Comparison of ENCODE assay signal across 9 cellular contexts in the genomic region with DNA sequence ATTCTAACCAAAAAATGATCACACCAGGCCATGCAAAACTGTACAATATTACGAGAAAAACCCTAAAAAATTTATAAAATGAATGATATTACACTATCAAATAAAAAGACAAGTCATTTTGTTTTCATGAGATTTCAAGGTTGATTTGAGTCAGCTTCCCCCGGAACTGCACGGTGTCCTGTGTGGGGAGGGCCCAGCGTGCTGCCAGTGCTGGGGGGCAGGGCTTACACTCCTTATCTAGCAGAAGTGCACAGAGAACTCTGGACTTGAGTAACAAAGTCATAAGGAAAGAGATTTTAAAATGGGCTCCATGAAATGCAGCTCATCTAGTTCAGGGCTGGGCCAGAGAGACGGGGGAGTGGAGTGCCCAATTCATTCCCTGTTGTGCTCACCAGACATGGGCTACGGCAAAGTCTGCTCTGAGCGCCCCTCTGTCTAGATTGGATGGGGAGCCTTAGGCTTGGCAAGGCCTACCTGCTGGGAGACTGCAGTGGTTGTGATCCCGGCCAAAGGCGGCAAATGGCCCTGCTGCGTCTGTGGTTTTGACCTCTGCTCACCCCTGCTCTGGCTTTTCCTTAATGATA. TPM values are rescaled to one million over a fixed set of nuclear protein-coding genes. Genes with fewer than 3 reads are reported as not detected.
DNase-seq lines count a peak whose midpoint lies in the region; ATAC-seq, FAIRE-seq and TF ChIP-seq lines count a peak whose summit lies in the region.
"Had no signal": no experiment of that assay in that cellular context is flagged by ENCODE, and none has a peak within 500 bp of the region (broad histone marks: within the 10 kb centered on the region; RNA-seq: fewer than 3 reads in every experiment).

No MANE protein-coding gene starts in this region.

- RAD21 ChIA-PET in GM12878 (lab: Charles Lee; ENCODE audit: unreplicated experiment), result no interaction called here

- H3K4me2 ChIP-seq in OCI-LY1 (ENCODE audit: low read length) (peak overlapping the region; percentile 27; the same call in 1 of the 2 replicates), GM12878 (ENCODE audit: control insufficient read depth, insufficient read depth) (no peak overlapping the region)

- TF ChIP-seq CTCF in OCI-LY1 (IDR thresholded peaks at IDR 0.05; ENCODE audit: low read length), result no peak
- no peak for TF ChIP-seq CTCF in GM12878 (IDR thresholded peaks at IDR 0.05 in 2 of 3, conservative IDR thresholded peaks at IDR 0.05 in 1 of 3; ENCODE audit: control insufficient read depth in 2 of 3, extremely low read depth in 1 of 3, insufficient read depth in 1 of 3, low read depth in 3 of 3, low read length in 3 of 3)
- TF ChIP-seq CTCF in lower leg skin (IDR thresholded peaks at IDR 0.05), result no peak

- H3K9me3 ChIP-seq in OCI-LY1 (ENCODE audit: low read length) (no peaks in the 10 kb centered on the region), GM12878 (replicated peaks; ENCODE audit: control insufficient read depth, insufficient read depth, low read length) (no peaks in the 10 kb centered on the region)

- H3K27me3 ChIP-seq in OCI-LY1 (ENCODE audit: insufficient read depth, low read length), result peaks cover 7% of the 10 kb centered on the region; the same call in 1 of the 2 replicates
- no peaks in the 10 kb centered on the region for H3K27me3 ChIP-seq in GM12878 (replicated peaks in 1 of 2; ENCODE audit: control insufficient read depth in 2 of 2, insufficient read depth in 2 of 2, low read length in 1 of 2)

- H3K9me2 ChIP-seq in OCI-LY1 (ENCODE audit: low read depth, low read length), result no peaks in the 10 kb centered on the region

- H3K4me1 ChIP-seq in OCI-LY1 (ENCODE audit: insufficient read depth, low read length, severe bottlenecking) (peaks cover 19% of the 10 kb centered on the region), GM12878 (ENCODE audit: control insufficient read depth, insufficient read depth, low read length) (peaks cover 14% of the 10 kb centered on the region)

- no peak overlapping the region for H3K4me3 ChIP-seq in OCI-LY1 (ENCODE audit: low read depth, low read length, poor library complexity, severe bottlenecking)
- H3K4me3 ChIP-seq in GM12878, result no peak overlapping the region
- H3K4me3 ChIP-seq in lower leg skin (ENCODE audit: low read depth, poor library complexity, severe bottlenecking), result no peak overlapping the region

- POLR2A ChIA-PET in GM12878 (lab: Charles Lee), result no interaction called here

- H3K79me2 ChIP-seq in OCI-LY1 (ENCODE audit: insufficient read depth, low read length) (no peaks in the 10 kb centered on the region), GM12878 (ENCODE audit: control insufficient read depth, insufficient read depth, low read length) (no peaks in the 10 kb centered on the region)

- H3F3A ChIP-seq in OCI-LY1 (ENCODE audit: insufficient read depth, low read length), result no peaks in the 10 kb centered on the region

- H2AFZ ChIP-seq in OCI-LY1 (ENCODE audit: low read length), result no peak overlapping the region; the same call in 1 of the 2 replicates
- H2AFZ ChIP-seq in GM12878 (ENCODE audit: control insufficient read depth, low read depth, low read length), result peak overlapping the region; percentile 24

- WGBS in GM12878 (ENCODE audit: insufficient coverage, insufficient replicate concordance, low lambda C conversion rate, missing lambda C conversion rate), result 18% methylated on average over 10 of the region's 10 CpGs
- WGBS in lower leg skin, 2 donors, result 87 to 89% methylated on average over 10 of the region's 10 CpGs

- ATAC-seq in GM21423 (IDR thresholded peaks at IDR 0.05; ENCODE audit: unreplicated experiment), result peak; percentile 71
- ATAC-seq in GM12878, result peak; percentile 91

- DNase-seq in GM12878 (ENCODE audit: low read depth, low spot score) (no peak), non-pigmented ciliary epithelial cell (ENCODE audit: low read depth) (peak; percentile 14), lower leg skin (ENCODE audit: low spot score in 2 of 2) (no peak), HuH-7 (ENCODE audit: low spot score) (no peak), NCI-H748 treated with DMSO at 0.1 percent for 48 hours (lab: John Stamatoyannopoulos, UW) (no peak), SIG-M5 (lab: John Stamatoyannopoulos, UW) (no peak)

- no peaks in the 10 kb centered on the region for H4K20me1 ChIP-seq in OCI-LY1 (ENCODE audit: insufficient read depth, low read length)
- H4K20me1 ChIP-seq in GM12878 (ENCODE audit: control insufficient read depth, insufficient read depth), result no peaks in the 10 kb centered on the region

- H3K9ac ChIP-seq in OCI-LY1 (ENCODE audit: low read length) (no peak overlapping the region; the same call in 1 of the 2 replicates), GM12878 (ENCODE audit: control insufficient read depth, insufficient read depth, low read length) (no peak overlapping the region)

- in situ Hi-C loops in GM12878 (cut with MboI), result no loop called here

- no TSS peak for BruUV-seq in GM12878 (replicated peaks; lab: Mats Ljungman, UMichigan)

- CTCF ChIA-PET in GM12878 (lab: Yijun Ruan, JAX), result no interaction called here

- FAIRE-seq in GM12878 (lab: Jason Lieb, UNC), result peak; percentile 65
- FAIRE-seq: endometrium had no signal

- intact Hi-C loops in GM12878 (cut with micrococcal nuclease; ENCODE audit: unreplicated experiment), result no loop called here
- intact Hi-C loops in lower leg skin (cut with DNase I; ENCODE audit: low total_unique reads), result no loop called here

- SMC1A ChIA-PET in GM12878 (lab: Charles Lee; ENCODE audit: uncharacterized antibody, unreplicated experiment), result interaction anchor here (1.1 to 1.6 kb wide), 2 partner anchors 20 to 166 kb away, joined by 3 read pairs; no protein-coding TSS in a partner anchor

- no peak for TF ChIP-seq RAD21 in GM12878 (IDR thresholded peaks at IDR 0.05; ENCODE audit: insufficient read depth, low read depth, low read length)

- H3K27ac ChIP-seq in OCI-LY1 (ENCODE audit: low read depth, low read length, poor library complexity, severe bottlenecking) (no peak overlapping the region), GM12878 (ENCODE audit: control insufficient read depth, insufficient read depth) (no peak overlapping the region)

- no peak for TF ChIP-seq EP300 in GM12878 (IDR thresholded peaks at IDR 0.05; ENCODE audit: borderline replicate concordance in 1 of 2, control insufficient read depth in 1 of 2, low read depth in 2 of 2, low read length in 2 of 2)

- no peaks in the 10 kb centered on the region for H3K36me3 ChIP-seq in OCI-LY1 (ENCODE audit: insufficient read depth, low read length)
- H3K36me3 ChIP-seq in GM12878 (ENCODE audit: control insufficient read depth in 2 of 2, insufficient read depth in 2 of 2, low read length in 1 of 2), result peaks cover 0 to 3% of the 10 kb centered on the region in 2 experiments; a peak in 2 of 4 replicates

- TF ChIP-seq POLR2A in GM12878 (IDR thresholded peaks at IDR 0.05; ENCODE audit: low read depth, low read length) (no peak), lower leg skin (IDR thresholded peaks at IDR 0.05) (no peak)

TF ChIP-seq in GM12878, 131 proteins besides CTCF, POLR2A, EP300 and RAD21 (continues in another document):
- TF ChIP-seq ZNF384 (IDR thresholded peaks at IDR 0.05; ENCODE audit: borderline replicate concordance, low read depth, low read length), result no peak
- TF ChIP-seq RELA (IDR thresholded peaks at IDR 0.05; ENCODE audit: borderline replicate concordance, partially characterized antibody), result no peak
- TF ChIP-seq, protein P1, sequence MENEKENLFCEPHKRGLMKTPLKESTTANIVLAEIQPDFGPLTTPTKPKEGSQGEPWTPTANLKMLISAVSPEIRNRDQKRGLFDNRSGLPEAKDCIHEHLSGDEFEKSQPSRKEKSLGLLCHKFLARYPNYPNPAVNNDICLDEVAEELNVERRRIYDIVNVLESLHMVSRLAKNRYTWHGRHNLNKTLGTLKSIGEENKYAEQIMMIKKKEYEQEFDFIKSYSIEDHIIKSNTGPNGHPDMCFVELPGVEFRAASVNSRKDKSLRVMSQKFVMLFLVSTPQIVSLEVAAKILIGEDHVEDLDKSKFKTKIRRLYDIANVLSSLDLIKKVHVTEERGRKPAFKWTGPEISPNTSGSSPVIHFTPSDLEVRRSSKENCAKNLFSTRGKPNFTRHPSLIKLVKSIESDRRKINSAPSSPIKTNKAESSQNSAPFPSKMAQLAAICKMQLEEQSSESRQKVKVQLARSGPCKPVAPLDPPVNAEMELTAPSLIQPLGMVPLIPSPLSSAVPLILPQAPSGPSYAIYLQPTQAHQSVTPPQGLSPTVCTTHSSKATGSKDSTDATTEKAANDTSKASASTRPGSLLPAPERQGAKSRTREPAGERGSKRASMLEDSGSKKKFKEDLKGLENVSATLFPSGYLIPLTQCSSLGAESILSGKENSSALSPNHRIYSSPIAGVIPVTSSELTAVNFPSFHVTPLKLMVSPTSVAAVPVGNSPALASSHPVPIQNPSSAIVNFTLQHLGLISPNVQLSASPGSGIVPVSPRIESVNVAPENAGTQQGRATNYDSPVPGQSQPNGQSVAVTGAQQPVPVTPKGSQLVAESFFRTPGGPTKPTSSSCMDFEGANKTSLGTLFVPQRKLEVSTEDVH (IDR thresholded peaks at IDR 0.05; ENCODE audit: low read depth, partially characterized antibody), result no peak
- TF ChIP-seq EGR1 (IDR thresholded peaks at IDR 0.05; ENCODE audit: borderline replicate concordance in 1 of 2, low read depth in 2 of 2, low read length in 2 of 2), result no peak
- 0 out of 2 replicates have a peak, but pooled peaks have one; percentile 26 for TF ChIP-seq YY1 (IDR thresholded peaks at IDR 0.05; ENCODE audit: low read depth, low read length)
- TF ChIP-seq DPF2 (IDR thresholded peaks at IDR 0.05), result no peak

RNA-seq across cellular contexts. Expression of gene COQ8A, which starts 50.1 kb away (rescaled TPM):
- 12.6 and 14.3 TPM in 2 replicates for total RNA-seq in GM12878 (2013; cell fraction: nucleolus; rRNA removed)
- total RNA-seq in GM12878 (2014; rRNA removed) (13.0 and 14.2 TPM in 2 replicates), GM12878 (2014; rRNA removed; fragmentation: Illumina TruSeq; extraction: Trizol) (5.4 and 6.5 TPM in 2 replicates), GM12878 (2021) (13.3 and 13.4 TPM in 2 replicates), lower leg skin (10 to 100 TPM; 53.4 to 97.5 (median 72.7) TPM)
- polyA plus RNA-seq in GM12878 (2011; ENCODE audit: low read depth), result 7.4 TPM
- polyA plus RNA-seq in GM12878 (2011; rRNA removed) (9.9 and 14.9 TPM in 2 replicates), GM12878 (2014; fragmentation: Illumina TruSeq; extraction: Trizol) (4.3 and 7.6 TPM in 2 replicates), GM12878 (2014; fragmentation: Nextera tagmentation; extraction: Ambion mirVana) (1 to 10 TPM in 1 of 2 experiments, under 1 TPM in 1; 0.72 to 1.9 TPM), GM12878 (2014; rRNA removed) (10.8 and 13.2 TPM in 2 replicates), GM12878 (2016; fragmentation: Nextera tagmentation; extraction: Ambion mirVana) (10 to 100 TPM; 22.0 to 24.8 TPM)
- 14.8 and 17.5 TPM in 2 replicates for polyA plus RNA-seq in GM12878 (2011; cell fraction: cytosol; rRNA removed)
- 26.8 and 28.7 TPM in 2 replicates for polyA plus RNA-seq in GM12878 (2011; cell fraction: nucleus; rRNA removed)
- polyA plus RNA-seq in GM12878 (2012), result 11.5 and 15.0 TPM in 2 replicates
- polyA minus RNA-seq in GM12878 (2011; rRNA and poly(A)+ RNA removed), result 4.5 and 9.7 TPM in 2 replicates
- polyA minus RNA-seq in GM12878 (2011; cell fraction: cytosol; rRNA and poly(A)+ RNA removed), result 3.1 and 5.7 TPM in 2 replicates
- 3.7 and 5.6 TPM in 2 replicates for polyA minus RNA-seq in GM12878 (2011; cell fraction: nucleus; rRNA and poly(A)+ RNA removed)
